Comparison of ENCODE assay signal across 11 cellular contexts in the genomic region with DNA sequence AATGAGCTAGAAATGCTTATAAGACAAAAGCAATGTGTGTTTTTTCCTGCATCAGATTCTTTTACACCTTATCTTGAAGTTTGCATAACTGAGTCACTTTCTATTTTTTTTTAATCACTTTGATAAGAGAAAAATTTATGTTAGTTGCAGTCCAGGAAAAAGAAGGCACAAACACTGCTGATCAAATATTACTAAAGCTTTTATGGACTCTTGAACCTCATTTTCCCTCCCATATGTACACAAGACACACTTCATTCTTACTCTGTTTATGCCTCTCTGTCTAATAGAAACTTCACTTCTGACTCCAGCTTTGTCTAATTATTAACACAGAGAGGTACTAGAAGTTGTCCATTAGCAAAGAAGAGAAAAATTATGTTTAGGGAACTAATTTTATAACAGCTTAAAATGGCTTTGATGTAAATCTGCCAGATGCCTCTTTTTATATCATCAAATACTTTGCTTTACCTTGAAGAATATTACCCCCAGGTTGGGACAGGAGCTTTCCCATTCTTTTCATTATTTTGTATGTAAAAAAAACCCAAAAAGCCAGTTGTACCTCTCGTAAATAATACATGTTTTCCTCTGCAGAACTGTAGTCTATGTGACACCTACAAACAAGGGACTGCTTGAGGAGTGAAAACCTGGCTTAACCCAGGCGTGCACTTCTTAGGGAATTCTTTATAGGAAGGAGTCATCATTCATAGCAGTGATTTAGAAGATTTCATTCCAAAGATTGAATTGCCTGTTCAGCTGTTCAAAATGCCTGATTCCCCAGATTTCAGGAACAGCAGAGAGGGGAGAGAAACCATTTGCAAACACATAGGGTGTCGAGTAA.
DNase-seq lines count a peak whose midpoint lies in the region; ATAC-seq and TF ChIP-seq lines count a peak whose summit lies in the region.
"Had no signal": no experiment of that assay in that cellular context is flagged by ENCODE, and none has a peak within 500 bp of the region (broad histone marks: within the 10 kb centered on the region; RNA-seq: fewer than 3 reads in every experiment).

No MANE protein-coding gene starts in this region.

- DNase-seq in dermis blood vessel endothelial cell (peak; percentile 16), tibial nerve (ENCODE audit: low spot score in 2 of 2) (no peak), NCI-H2081 (lab: John Stamatoyannopoulos, UW) (no peak)
- no peak for DNase-seq in activated CD4-positive, alpha-beta T cell treated with anti-CD3 and anti-CD28 coated beads, Interleukin-2, amount 50 U/mL, for 1 hour
- DNase-seq in activated naive CD4-positive, alpha-beta T cell treated with anti-CD3 and anti-CD28 coated beads, Interleukin-2, amount 50 U/mL, for 72 hours (ENCODE audit: low spot score in 2 of 2) = no peak
- DNase-seq: NCI-H1694 treated with DMSO at 0.1 percent for 48 hours, SK-N-SH had no signal

- TF ChIP-seq POLR2A in tibial nerve (IDR thresholded peaks at IDR 0.05) = no peak

- H3K4me3 ChIP-seq in parathyroid adenoma (ENCODE audit: low read depth, low read length) = peak overlapping the region; percentile 18
- H3K4me3 ChIP-seq in tibial nerve = no peak overlapping the region
- H3K4me3 ChIP-seq: ovary had no signal

- no peak for TF ChIP-seq CTCF in parathyroid adenoma (IDR thresholded peaks at IDR 0.05)
- TF ChIP-seq CTCF in tibial nerve (IDR thresholded peaks at IDR 0.05) = no peak

- no peak overlapping the region for H3K9ac ChIP-seq in parathyroid adenoma
- H3K9ac ChIP-seq: SK-N-SH had no signal

- no peaks in the 10 kb centered on the region for H3K79me2 ChIP-seq in parathyroid adenoma

- H3K27ac Mint-ChIP-seq in activated naive CD4-positive, alpha-beta T cell treated with anti-CD3 and anti-CD28 coated beads, Interleukin-2, amount 50 U/mL, for 72 hours = no peak overlapping the region

- peak overlapping the region; percentile 31 for H3K4me2 ChIP-seq in parathyroid adenoma (ENCODE audit: low read length)
- H3K4me2 ChIP-seq: SK-N-SH had no signal

- H3K27me3 ChIP-seq in parathyroid adenoma (ENCODE audit: control insufficient read depth, insufficient read depth, low read length) (no peaks in the 10 kb centered on the region), tibial nerve (no peaks in the 10 kb centered on the region)
- H3K27me3 ChIP-seq: ovary had no signal

- H2AFZ ChIP-seq in parathyroid adenoma = no peak overlapping the region

- TF ChIP-seq EP300 in tibial nerve (IDR thresholded peaks at IDR 0.05) = no peak

- H3K9me3 ChIP-seq in parathyroid adenoma (ENCODE audit: control insufficient read depth, low read length) (no peaks in the 10 kb centered on the region), tibial nerve (no peaks in the 10 kb centered on the region)
- H3K9me3 ChIP-seq: ovary, SK-N-SH had no signal

- peak; percentile 75 for ATAC-seq in GM18861 (IDR thresholded peaks at IDR 0.05; ENCODE audit: unreplicated experiment)
- ATAC-seq in HG03066 (IDR thresholded peaks at IDR 0.05; ENCODE audit: low read depth, unreplicated experiment) = peak; percentile 57
- no peak for ATAC-seq in activated naive CD4-positive, alpha-beta T cell treated with anti-CD3 and anti-CD28 coated beads, Interleukin-2, amount 50 U/mL, for 72 hours

- H3K36me3 ChIP-seq in parathyroid adenoma (ENCODE audit: control insufficient read depth, insufficient read depth, low read length) = no peaks in the 10 kb centered on the region
- H3K36me3 ChIP-seq in tibial nerve = no peaks in the 10 kb centered on the region
- H3K36me3 ChIP-seq: ovary had no signal

- H3K27ac ChIP-seq in parathyroid adenoma = peak overlapping the region; percentile 17
- peak overlapping the region in 2 of 4 donors; percentile 35 to 40 for H3K27ac ChIP-seq in tibial nerve

- H3K9me3 Mint-ChIP-seq in activated naive CD4-positive, alpha-beta T cell treated with anti-CD3 and anti-CD28 coated beads, Interleukin-2, amount 50 U/mL, for 72 hours = no peaks in the 10 kb centered on the region

- no peaks in the 10 kb centered on the region for H3K36me3 Mint-ChIP-seq in activated naive CD4-positive, alpha-beta T cell treated with anti-CD3 and anti-CD28 coated beads, Interleukin-2, amount 50 U/mL, for 72 hours

- peaks cover 14% of the 10 kb centered on the region for H3K4me1 ChIP-seq in parathyroid adenoma
- peaks cover 0 to 50% (median 14%) of the 10 kb centered on the region in 4 donors for H3K4me1 ChIP-seq in tibial nerve

- whole genome bisulfite sequencing in tibial nerve, 2 donors = 52 to 62% methylated on average over 3 of the region's 3 CpGs

Comparison
In these comparisons a context has a peak if more than half of its experiments do, and no peak if none do; other contexts are left out.
1. ATAC-seq: peak in GM18861 (single experiment) and HG03066 (single experiment); none in activated naive CD4-positive, alpha-beta T cell treated with anti-CD3 and anti-CD28 coated beads, Interleukin-2, amount 50 U/mL, for 72 hours (0 of 2).